8 cellular contexts compared by ENCODE assay signal in genomic region chr18:37578886-37579513, GRCh38. TPM values are rescaled to one million over a fixed set of nuclear protein-coding genes. Genes with fewer than 3 reads are reported as not detected.
DNase-seq lines count a peak whose midpoint lies in the region; ATAC-seq and TF ChIP-seq lines count a peak whose summit lies in the region.

No MANE protein-coding gene starts in this region.

- H3K27ac ChIP-seq in ascending aorta (no peak overlapping the region), ovary (no peak overlapping the region)

- H3K4me1 ChIP-seq in ascending aorta = no peaks in the 10 kb centered on the region
- no peaks in the 10 kb centered on the region for H3K4me1 ChIP-seq in ovary (ENCODE audit: insufficient read depth)

- peaks cover 6% of the 10 kb centered on the region for H3K36me3 Mint-ChIP-seq in glutamatergic neuron (ENCODE audit: unreplicated experiment)

- H3K27ac Mint-ChIP-seq in glutamatergic neuron (ENCODE audit: unreplicated experiment) = no peak overlapping the region

- H3K4me1 Mint-ChIP-seq in glutamatergic neuron (ENCODE audit: low read depth, unreplicated experiment) = peaks cover 8% of the 10 kb centered on the region

- no peaks in the 10 kb centered on the region for H3K36me3 ChIP-seq in ascending aorta
- H3K36me3 ChIP-seq in ovary = no peaks in the 10 kb centered on the region

- intact Hi-C loops in ascending aorta (cut with DNase I) (no loop called here), ovary (cut with DNase I) (no loop called here)

- H3K27me3 ChIP-seq in ascending aorta = no peaks in the 10 kb centered on the region
- no peaks in the 10 kb centered on the region for H3K27me3 ChIP-seq in ovary

- H3K9me3 ChIP-seq in ascending aorta (no peaks in the 10 kb centered on the region), ovary (no peaks in the 10 kb centered on the region)

- H3K27me3 Mint-ChIP-seq in glutamatergic neuron (ENCODE audit: unreplicated experiment) = peaks cover 9% of the 10 kb centered on the region

- no peak for TF ChIP-seq POLR2A in ovary (IDR thresholded peaks at IDR 0.05)

- peaks cover 7% of the 10 kb centered on the region for H3K9me3 Mint-ChIP-seq in glutamatergic neuron (ENCODE audit: unreplicated experiment)

- H3K4me3 Mint-ChIP-seq in glutamatergic neuron (ENCODE audit: unreplicated experiment) = no peak overlapping the region

- DNase-seq in NCI-H510A treated with DMSO at 0.1 percent for 48 hours (lab: John Stamatoyannopoulos, UW) (peak; percentile 66), NCI-H510A (lab: John Stamatoyannopoulos, UW) (no peak), OCI-M1 (lab: John Stamatoyannopoulos, UW) (peak; percentile 44), glutamatergic neuron (no peak), ascending aorta (ENCODE audit: low spot score in 2 of 2) (no peak), ovary (no peak), SKM-1 treated with dmso at 0.1 percent for 144 hours (lab: John Stamatoyannopoulos, UW; ENCODE audit: unreplicated experiment) (no peak)

- ATAC-seq in HG02884 (IDR thresholded peaks at IDR 0.05; ENCODE audit: unreplicated experiment) = peak; percentile 75

- no peak for TF ChIP-seq EP300 in ovary (IDR thresholded peaks at IDR 0.05)

- no peak overlapping the region for H3K4me3 ChIP-seq in ascending aorta
- H3K4me3 ChIP-seq in ovary = no peak overlapping the region

- peak; percentile 60 for TF ChIP-seq CTCF in glutamatergic neuron (IDR thresholded peaks at IDR 0.05; ENCODE audit: partially characterized antibody, unreplicated experiment)
- peak in 1 of 3 experiments; percentile 24 for TF ChIP-seq CTCF in ascending aorta (IDR thresholded peaks at IDR 0.05)
- TF ChIP-seq CTCF in ovary (IDR thresholded peaks at IDR 0.05) = no peak

- 5 to 12% (median 5%) methylated on average over 14 of the region's 14 CpGs for WGBS in ovary, 3 donors

RNA-seq across cellular contexts. Expression of gene CELF4, which starts 13.4 kb away (rescaled TPM):
- total RNA-seq in glutamatergic neuron (ENCODE audit: unreplicated experiment) (38.4 TPM), ascending aorta (not detected), ovary (1 to 10 TPM in 5 of 7 donors, under 1 TPM in 1, not detected in 1; 1.00 to 1.6 (median 1.1) TPM)
- polyA plus RNA-seq in ovary = under 1 TPM; 0.15 to 0.20 TPM

Comparison
In these comparisons a context has a peak if more than half of its experiments do, and no peak if none do; other contexts are left out.
1. DNase-seq: peak in NCI-H510A treated with DMSO at 0.1 percent for 48 hours (single experiment) and OCI-M1 (single experiment); none in NCI-H510A (single experiment), glutamatergic neuron (single experiment), ascending aorta (0 of 2), ovary (0 of 5) and SKM-1 treated with dmso at 0.1 percent for 144 hours (single experiment).
2. RNA of gene CELF4, which starts 13.4 kb away (total RNA-seq): 38.4 TPM in glutamatergic neuron (single experiment); 1.00 to 1.6 TPM in ovary and not detected in ascending aorta (single experiment); every median in the first group is over 10 times any median in the second.